7 cellular contexts compared by ENCODE assay signal in genomic region chr3:143974181-143974876, GRCh38. TPM values are rescaled to one million over a fixed set of nuclear protein-coding genes. Genes with fewer than 3 reads are reported as not detected.
A peak's percentile ranks its signal among the peaks of the same experiment; 100 is the strongest.
DNase-seq lines count a peak whose midpoint lies in the region; ATAC-seq, FAIRE-seq and TF ChIP-seq lines count a peak whose summit lies in the region.

No MANE protein-coding gene starts in this region.

- H3K36me3 ChIP-seq in gastroesophageal sphincter: no peaks in the 10 kb centered on the region
- H3K36me3 ChIP-seq in spleen: no peaks in the 10 kb centered on the region

- H3K4me3 ChIP-seq in HFF-Myc (replicated peaks; ENCODE audit: low read depth, low read length) (peak overlapping the region; percentile 95), gastroesophageal sphincter (peak overlapping the region; percentile 64 to 92), spleen (peak overlapping the region in 7 of 8 donors; percentile 67 to 99 (median 95))

- WGBS in gastroesophageal sphincter (ENCODE audit: low coverage in 1 of 2), 2 donors: 11 to 21% methylated on average over 5 of the region's 5 CpGs
- 27 to 39% (median 34%) methylated on average over 5 of the region's 5 CpGs for WGBS in spleen, 5 donors

- no peaks in the 10 kb centered on the region for H3K27me3 ChIP-seq in gastroesophageal sphincter
- H3K27me3 ChIP-seq in spleen (replicated peaks in 1 of 7): no peaks in the 10 kb centered on the region

- intact Hi-C loops in spleen (cut with DNase I; ENCODE audit: low total_unique reads): no loop called here

- H3K9me3 ChIP-seq in gastroesophageal sphincter (no peaks in the 10 kb centered on the region), spleen (no peaks in the 10 kb centered on the region)

- H3K4me1 ChIP-seq in gastroesophageal sphincter (peaks cover 0 to 58% (median 4%) of the 10 kb centered on the region in 3 donors), spleen (peaks cover 35 to 73% (median 65%) of the 10 kb centered on the region in 6 donors)

- TF ChIP-seq CTCF in HFF-Myc (IDR thresholded peaks at IDR 0.05; ENCODE audit: low read depth, low read length, missing control alignments) (no peak), VCaP (conservative IDR thresholded peaks at IDR 0.05) (no peak), gastroesophageal sphincter (IDR thresholded peaks at IDR 0.05) (no peak), spleen (IDR thresholded peaks at IDR 0.05 in 8 of 11, conservative IDR thresholded peaks at IDR 0.05 in 3 of 11) (no peak)

- TF ChIP-seq EP300 in gastroesophageal sphincter (IDR thresholded peaks at IDR 0.05): no peak

- TF ChIP-seq POLR2A in gastroesophageal sphincter (IDR thresholded peaks at IDR 0.05): no peak
- no peak for TF ChIP-seq POLR2A in spleen (IDR thresholded peaks at IDR 0.05)
- no peak for TF ChIP-seq POLR2A in GM12891 (IDR thresholded peaks at IDR 0.05; ENCODE audit: low read depth, low read length)

- H3K27ac ChIP-seq in VCaP (peak overlapping the region; percentile 88), gastroesophageal sphincter (peak overlapping the region; percentile 45 to 98 (median 83)), spleen (peak overlapping the region in 7 of 8 donors; percentile 95 to 99 (median 98))

- ATAC-seq in gastroesophageal sphincter: no peak
- ATAC-seq in HG03039 (IDR thresholded peaks at IDR 0.05; ENCODE audit: unreplicated experiment): no peak

- FAIRE-seq in GM12891 (lab: Jason Lieb, UNC): no peak

- DNase-seq in HFF-Myc (ENCODE audit: extremely low read depth, low read depth) (no peak), spleen (no peak), GM12891 (ENCODE audit: insufficient read length, low spot score) (no peak), NCI-H2029 treated with DMSO at 0.1 percent for 48 hours (lab: John Stamatoyannopoulos, UW) (no peak)

TF ChIP-seq in GM12891, 5 proteins besides CTCF, POLR2A, EP300 and RAD21:
- no peak for TF ChIP-seq POU2F2 (IDR thresholded peaks at IDR 0.05; ENCODE audit: low read depth, low read length)
- TF ChIP-seq PAX5 (IDR thresholded peaks at IDR 0.05; ENCODE audit: insufficient read depth, low read length, severe bottlenecking): no peak
- no peak for TF ChIP-seq SPI1 (IDR thresholded peaks at IDR 0.05; ENCODE audit: low read depth, low read length)
- no peak for TF ChIP-seq POLR2AphosphoS5 (IDR thresholded peaks at IDR 0.05; ENCODE audit: low read depth, low read length)

RNA-seq across cellular contexts. Expression of gene DIPK2A, which starts 2.7 kb away (rescaled TPM):
- total RNA-seq in gastroesophageal sphincter (10 to 100 TPM; 27.2 to 56.7 (median 44.2) TPM), spleen (10 to 100 TPM; 18.1 to 41.8 (median 23.8) TPM)
- polyA plus RNA-seq in spleen: 1 to 10 TPM; 6.2 to 8.0 (median 8.0) TPM
- polyA plus RNA-seq in GM12891 (2012; ENCODE audit: low read depth, missing spikeins): 5.5 TPM
